Comparison of ENCODE assay signal across 10 cellular contexts in the genomic region with DNA sequence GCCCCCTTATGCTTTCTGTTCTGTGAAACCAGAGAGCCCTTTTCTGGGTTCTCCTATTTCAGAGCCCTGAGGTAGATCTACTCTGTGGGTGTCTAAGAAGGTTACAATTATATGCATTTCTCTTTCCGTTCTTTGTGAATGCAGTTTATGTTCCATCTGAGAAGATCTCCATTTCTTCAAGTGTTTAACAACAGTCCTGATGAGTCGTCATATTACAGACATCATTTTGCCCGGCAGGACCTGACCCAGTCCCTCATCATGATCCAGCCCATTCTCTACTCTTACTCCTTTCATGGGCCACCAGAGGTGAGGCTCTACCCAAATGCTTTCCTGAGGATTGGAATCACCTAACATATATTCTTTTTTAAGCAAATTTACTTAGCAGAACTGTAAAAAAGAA.
"Had no signal": no experiment of that assay in that cellular context is flagged by ENCODE, and none has a peak within 500 bp of the region (broad histone marks: within the 10 kb centered on the region; RNA-seq: fewer than 3 reads in every experiment).

No MANE protein-coding gene starts in this region.

- H3K9me3 Mint-ChIP-seq: HFFc6 had no signal

- ATAC-seq: HCT116 had no signal

- H3K27ac Mint-ChIP-seq: HFFc6 had no signal

- H2AFZ ChIP-seq: GM23248 had no signal

- DNase-seq: GM23248, GOT3, H7, HFFc6, IMR-90, KBM-7 had no signal

- H3K27ac ChIP-seq: GM23248, HL-60, KMS-11 had no signal

- H3K4me1 ChIP-seq: HAP-1 had no signal

- H3K4me2 ChIP-seq: KMS-11 had no signal

- H3K9ac ChIP-seq: GM23248, KMS-11 had no signal

- H3K9me3 ChIP-seq: HAP-1 had no signal

- H3K4me3 ChIP-seq: GM23248, HAP-1 had no signal

- H3K4me3 Mint-ChIP-seq: HFFc6 had no signal
